ENCODE assay signal across 13 cellular contexts in the genomic region with DNA sequence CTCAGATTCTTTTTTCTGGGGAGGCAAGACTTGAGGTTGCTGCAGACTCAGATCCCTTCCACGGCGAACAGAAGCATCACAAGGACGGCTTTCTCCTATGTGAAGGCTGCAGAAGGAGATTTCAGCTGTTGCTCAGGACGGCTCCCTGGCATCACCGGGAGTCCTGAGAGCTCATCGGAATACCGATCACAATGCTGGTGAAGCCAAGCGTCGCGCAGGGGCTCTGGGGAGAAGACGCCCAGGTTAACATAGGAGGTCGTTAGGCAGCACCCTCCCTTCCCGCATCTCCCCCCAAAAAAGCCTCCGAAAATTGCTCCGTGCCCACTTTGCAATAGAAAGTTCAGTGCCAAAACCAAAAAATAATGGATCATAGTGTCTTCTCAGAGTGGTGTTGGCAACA.
"Had no signal": no experiment of that assay in that cellular context is flagged by ENCODE, and none has a peak within 500 bp of the region (broad histone marks: within the 10 kb centered on the region; RNA-seq: fewer than 3 reads in every experiment).

No MANE protein-coding gene starts in this region.

- H3K36me3 ChIP-seq: colonic mucosa, esophagus muscularis mucosa, esophagus squamous epithelium, gastrocnemius medialis, gastroesophageal sphincter, heart right ventricle had no signal

- DNase-seq: cortex of kidney, esophagus squamous epithelium, foreskin keratinocyte, foreskin melanocyte, gastrocnemius medialis had no signal

- H3K4me1 ChIP-seq: colonic mucosa, esophagus muscularis mucosa, esophagus squamous epithelium, foreskin keratinocyte, gastrocnemius medialis, gastroesophageal sphincter, heart right ventricle had no signal

- H3K27me3 ChIP-seq: colonic mucosa had no signal

- H3K4me3 ChIP-seq: colonic mucosa, coronary artery, dorsolateral prefrontal cortex, esophagus muscularis mucosa, esophagus squamous epithelium, gastrocnemius medialis, gastroesophageal sphincter, heart right ventricle had no signal

- H3K27ac ChIP-seq: colonic mucosa, coronary artery, dorsolateral prefrontal cortex, epithelial cell of prostate, esophagus muscularis mucosa, esophagus squamous epithelium, foreskin keratinocyte, gastrocnemius medialis, gastroesophageal sphincter, heart right ventricle had no signal

- ATAC-seq: effector memory CD8-positive, alpha-beta T cell; gastrocnemius medialis; gastroesophageal sphincter; heart right ventricle had no signal

- H3K9me3 ChIP-seq: colonic mucosa, esophagus muscularis mucosa, esophagus squamous epithelium, gastrocnemius medialis, gastroesophageal sphincter had no signal
